In the genomic region with DNA sequence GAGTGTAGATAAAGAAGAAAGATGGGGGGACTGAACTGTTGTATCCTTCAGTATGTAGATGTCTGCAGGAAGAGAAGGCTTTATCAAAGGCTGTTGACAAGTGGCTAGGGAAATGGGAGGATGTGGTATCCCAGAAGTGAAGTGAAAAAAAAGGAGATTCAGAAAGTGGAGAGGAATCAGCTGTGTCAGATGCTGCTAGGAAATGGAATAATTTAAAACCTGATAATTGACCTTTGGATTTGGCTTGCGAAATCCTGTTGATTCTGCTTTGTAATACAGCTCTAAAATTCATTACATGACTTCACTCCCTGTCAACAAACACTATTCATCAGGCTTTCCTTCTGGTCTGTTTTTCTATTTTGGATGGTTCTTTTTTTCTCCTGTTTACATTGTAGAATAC, we compare ENCODE assay signal across 1 cellular context.
A peak's percentile ranks its signal among the peaks of the same experiment; 100 is the strongest.
TF ChIP-seq lines count a peak whose summit lies in the region.

No MANE protein-coding gene starts in this region.

TF ChIP-seq in HepG2, 621 proteins besides CTCF, POLR2A, EP300 and RAD21 (continued from another document):
- TF ChIP-seq NFE2L1 (CRISPR knock-in tag; IDR thresholded peaks at IDR 0.05; ENCODE audit: borderline replicate concordance), result no peak
- TF ChIP-seq ZNF557 (CRISPR knock-in tag; IDR thresholded peaks at IDR 0.05), result no peak
- TF ChIP-seq NFE2L2 (IDR thresholded peaks at IDR 0.05; ENCODE audit: low read length), result no peak
- no peak for TF ChIP-seq ZNF530 (CRISPR knock-in tag; IDR thresholded peaks at IDR 0.05; ENCODE audit: low read depth)
- TF ChIP-seq, protein P1, sequence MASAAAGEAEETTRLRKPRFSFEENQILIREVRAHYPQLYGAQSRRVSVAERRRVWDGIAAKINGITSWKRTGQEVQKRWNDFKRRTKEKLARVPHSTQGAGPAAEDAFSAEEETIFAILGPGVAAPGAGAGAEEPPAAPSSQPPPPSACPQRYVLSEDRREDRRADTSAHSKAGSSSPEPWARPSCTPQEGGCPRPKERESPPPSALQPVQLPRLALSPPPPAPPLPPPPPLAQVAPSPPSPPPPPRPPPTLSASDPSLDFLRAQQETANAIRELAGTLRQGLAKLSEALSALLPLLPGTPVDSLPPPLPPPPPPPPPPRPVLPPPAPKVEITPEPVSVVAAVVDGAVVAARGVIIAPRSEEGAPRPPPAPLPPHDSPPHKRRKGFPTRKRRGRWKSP (CRISPR knock-in tag; IDR thresholded peaks at IDR 0.05), result no peak
- peak; percentile 87 for TF ChIP-seq FOXP1 (IDR thresholded peaks at IDR 0.05)
- TF ChIP-seq FOXP1 (CRISPR knock-in tag; IDR thresholded peaks at IDR 0.05), result peak; percentile 80
- TF ChIP-seq RARG (CRISPR knock-in tag; IDR thresholded peaks at IDR 0.05; ENCODE audit: low read depth), result no peak
- TF ChIP-seq ERF (CRISPR knock-in tag; IDR thresholded peaks at IDR 0.05), result no peak
- TF ChIP-seq RFX5 (IDR thresholded peaks at IDR 0.05; ENCODE audit: low read depth, low read length), result no peak
- TF ChIP-seq, protein P2, sequence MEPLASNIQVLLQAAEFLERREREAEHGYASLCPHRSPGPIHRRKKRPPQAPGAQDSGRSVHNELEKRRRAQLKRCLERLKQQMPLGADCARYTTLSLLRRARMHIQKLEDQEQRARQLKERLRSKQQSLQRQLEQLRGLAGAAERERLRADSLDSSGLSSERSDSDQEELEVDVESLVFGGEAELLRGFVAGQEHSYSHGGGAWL (CRISPR knock-in tag; IDR thresholded peaks at IDR 0.05), result no peak
- TF ChIP-seq, protein P3, sequence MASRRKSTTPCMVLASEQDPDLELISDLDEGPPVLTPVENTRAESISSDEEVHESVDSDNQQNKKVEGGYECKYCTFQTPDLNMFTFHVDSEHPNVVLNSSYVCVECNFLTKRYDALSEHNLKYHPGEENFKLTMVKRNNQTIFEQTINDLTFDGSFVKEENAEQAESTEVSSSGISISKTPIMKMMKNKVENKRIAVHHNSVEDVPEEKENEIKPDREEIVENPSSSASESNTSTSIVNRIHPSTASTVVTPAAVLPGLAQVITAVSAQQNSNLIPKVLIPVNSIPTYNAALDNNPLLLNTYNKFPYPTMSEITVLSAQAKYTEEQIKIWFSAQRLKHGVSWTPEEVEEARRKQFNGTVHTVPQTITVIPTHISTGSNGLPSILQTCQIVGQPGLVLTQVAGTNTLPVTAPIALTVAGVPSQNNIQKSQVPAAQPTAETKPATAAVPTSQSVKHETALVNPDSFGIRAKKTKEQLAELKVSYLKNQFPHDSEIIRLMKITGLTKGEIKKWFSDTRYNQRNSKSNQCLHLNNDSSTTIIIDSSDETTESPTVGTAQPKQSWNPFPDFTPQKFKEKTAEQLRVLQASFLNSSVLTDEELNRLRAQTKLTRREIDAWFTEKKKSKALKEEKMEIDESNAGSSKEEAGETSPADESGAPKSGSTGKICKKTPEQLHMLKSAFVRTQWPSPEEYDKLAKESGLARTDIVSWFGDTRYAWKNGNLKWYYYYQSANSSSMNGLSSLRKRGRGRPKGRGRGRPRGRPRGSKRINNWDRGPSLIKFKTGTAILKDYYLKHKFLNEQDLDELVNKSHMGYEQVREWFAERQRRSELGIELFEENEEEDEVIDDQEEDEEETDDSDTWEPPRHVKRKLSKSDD (CRISPR knock-in tag; IDR thresholded peaks at IDR 0.05; ENCODE audit: low read depth), result no peak
- no peak for TF ChIP-seq TMF1 (CRISPR knock-in tag; IDR thresholded peaks at IDR 0.05; ENCODE audit: low read depth)
- TF ChIP-seq ZSCAN12 (CRISPR knock-in tag; IDR thresholded peaks at IDR 0.05), result no peak
- no peak for TF ChIP-seq HMG20B (CRISPR knock-in tag; conservative IDR thresholded peaks at IDR 0.05)
- no peak for TF ChIP-seq NR2F1 (CRISPR knock-in tag; IDR thresholded peaks at IDR 0.05)
- TF ChIP-seq, protein P4, sequence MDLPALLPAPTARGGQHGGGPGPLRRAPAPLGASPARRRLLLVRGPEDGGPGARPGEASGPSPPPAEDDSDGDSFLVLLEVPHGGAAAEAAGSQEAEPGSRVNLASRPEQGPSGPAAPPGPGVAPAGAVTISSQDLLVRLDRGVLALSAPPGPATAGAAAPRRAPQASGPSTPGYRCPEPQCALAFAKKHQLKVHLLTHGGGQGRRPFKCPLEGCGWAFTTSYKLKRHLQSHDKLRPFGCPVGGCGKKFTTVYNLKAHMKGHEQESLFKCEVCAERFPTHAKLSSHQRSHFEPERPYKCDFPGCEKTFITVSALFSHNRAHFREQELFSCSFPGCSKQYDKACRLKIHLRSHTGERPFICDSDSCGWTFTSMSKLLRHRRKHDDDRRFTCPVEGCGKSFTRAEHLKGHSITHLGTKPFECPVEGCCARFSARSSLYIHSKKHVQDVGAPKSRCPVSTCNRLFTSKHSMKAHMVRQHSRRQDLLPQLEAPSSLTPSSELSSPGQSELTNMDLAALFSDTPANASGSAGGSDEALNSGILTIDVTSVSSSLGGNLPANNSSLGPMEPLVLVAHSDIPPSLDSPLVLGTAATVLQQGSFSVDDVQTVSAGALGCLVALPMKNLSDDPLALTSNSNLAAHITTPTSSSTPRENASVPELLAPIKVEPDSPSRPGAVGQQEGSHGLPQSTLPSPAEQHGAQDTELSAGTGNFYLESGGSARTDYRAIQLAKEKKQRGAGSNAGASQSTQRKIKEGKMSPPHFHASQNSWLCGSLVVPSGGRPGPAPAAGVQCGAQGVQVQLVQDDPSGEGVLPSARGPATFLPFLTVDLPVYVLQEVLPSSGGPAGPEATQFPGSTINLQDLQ (CRISPR knock-in tag; IDR thresholded peaks at IDR 0.05), result no peak
- no peak for TF ChIP-seq ZNF326 (CRISPR knock-in tag; IDR thresholded peaks at IDR 0.05; ENCODE audit: borderline replicate concordance)
- TF ChIP-seq SRF (IDR thresholded peaks at IDR 0.05; ENCODE audit: low read depth, low read length), result no peak
- TF ChIP-seq HNF4A (CRISPR knock-in tag; IDR thresholded peaks at IDR 0.05), result peak; percentile 77
- no peak for TF ChIP-seq ZNF20 (CRISPR knock-in tag; IDR thresholded peaks at IDR 0.05)
- peak; percentile 13; the same call in 1 of the 2 replicates for TF ChIP-seq TBX2 (CRISPR knock-in tag; IDR thresholded peaks at IDR 0.05; ENCODE audit: borderline replicate concordance)
- no peak for TF ChIP-seq KLF9 (CRISPR knock-in tag; IDR thresholded peaks at IDR 0.05; ENCODE audit: low read depth)
- no peak for TF ChIP-seq ZMAT3 (CRISPR knock-in tag; conservative IDR thresholded peaks at IDR 0.05)
- TF ChIP-seq MIER2 (CRISPR knock-in tag; IDR thresholded peaks at IDR 0.05), result no peak
- TF ChIP-seq ZNF768 (CRISPR knock-in tag; IDR thresholded peaks at IDR 0.05), result no peak
- TF ChIP-seq RCOR2 (CRISPR knock-in tag; IDR thresholded peaks at IDR 0.05), result no peak
- TF ChIP-seq, protein P5, sequence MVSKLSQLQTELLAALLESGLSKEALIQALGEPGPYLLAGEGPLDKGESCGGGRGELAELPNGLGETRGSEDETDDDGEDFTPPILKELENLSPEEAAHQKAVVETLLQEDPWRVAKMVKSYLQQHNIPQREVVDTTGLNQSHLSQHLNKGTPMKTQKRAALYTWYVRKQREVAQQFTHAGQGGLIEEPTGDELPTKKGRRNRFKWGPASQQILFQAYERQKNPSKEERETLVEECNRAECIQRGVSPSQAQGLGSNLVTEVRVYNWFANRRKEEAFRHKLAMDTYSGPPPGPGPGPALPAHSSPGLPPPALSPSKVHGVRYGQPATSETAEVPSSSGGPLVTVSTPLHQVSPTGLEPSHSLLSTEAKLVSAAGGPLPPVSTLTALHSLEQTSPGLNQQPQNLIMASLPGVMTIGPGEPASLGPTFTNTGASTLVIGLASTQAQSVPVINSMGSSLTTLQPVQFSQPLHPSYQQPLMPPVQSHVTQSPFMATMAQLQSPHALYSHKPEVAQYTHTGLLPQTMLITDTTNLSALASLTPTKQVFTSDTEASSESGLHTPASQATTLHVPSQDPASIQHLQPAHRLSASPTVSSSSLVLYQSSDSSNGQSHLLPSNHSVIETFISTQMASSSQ (IDR thresholded peaks at IDR 0.05; ENCODE audit: low read depth), result no peak
- TF ChIP-seq, protein P5 (CRISPR knock-in tag; IDR thresholded peaks at IDR 0.05; ENCODE audit: borderline replicate concordance), result no peak
- TF ChIP-seq, protein P6, sequence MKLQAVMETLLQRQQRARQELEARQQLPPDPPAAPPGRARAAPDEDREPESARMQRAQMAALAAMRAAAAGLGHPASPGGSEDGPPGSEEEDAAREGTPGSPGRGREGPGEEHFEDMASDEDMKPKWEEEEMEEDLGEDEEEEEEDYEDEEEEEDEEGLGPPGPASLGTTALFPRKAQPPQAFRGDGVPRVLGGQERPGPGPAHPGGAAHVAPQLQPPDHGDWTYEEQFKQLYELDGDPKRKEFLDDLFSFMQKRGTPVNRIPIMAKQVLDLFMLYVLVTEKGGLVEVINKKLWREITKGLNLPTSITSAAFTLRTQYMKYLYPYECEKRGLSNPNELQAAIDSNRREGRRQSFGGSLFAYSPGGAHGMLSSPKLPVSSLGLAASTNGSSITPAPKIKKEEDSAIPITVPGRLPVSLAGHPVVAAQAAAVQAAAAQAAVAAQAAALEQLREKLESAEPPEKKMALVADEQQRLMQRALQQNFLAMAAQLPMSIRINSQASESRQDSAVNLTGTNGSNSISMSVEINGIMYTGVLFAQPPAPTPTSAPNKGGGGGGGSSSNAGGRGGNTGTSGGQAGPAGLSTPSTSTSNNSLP (IDR thresholded peaks at IDR 0.05; ENCODE audit: low read depth, low read length), result peak; percentile 97
- no peak for TF ChIP-seq ZNF441 (CRISPR knock-in tag; IDR thresholded peaks at IDR 0.05; ENCODE audit: borderline replicate concordance)
- no peak for TF ChIP-seq CHD2 (IDR thresholded peaks at IDR 0.05; ENCODE audit: low read depth, low read length)
- no peak for TF ChIP-seq ZNF510 (CRISPR knock-in tag; IDR thresholded peaks at IDR 0.05; ENCODE audit: low read depth)
- TF ChIP-seq TAF15 (IDR thresholded peaks at IDR 0.05; ENCODE audit: low read depth, low read length, poor library complexity, severe bottlenecking), result no peak
- TF ChIP-seq SP2 (CRISPR knock-in tag; IDR thresholded peaks at IDR 0.05), result no peak
- no peak for TF ChIP-seq ZNF614 (CRISPR knock-in tag; IDR thresholded peaks at IDR 0.05; ENCODE audit: borderline replicate concordance)
- TF ChIP-seq PITX1 (CRISPR knock-in tag; IDR thresholded peaks at IDR 0.05), result no peak
- TF ChIP-seq, protein P7, sequence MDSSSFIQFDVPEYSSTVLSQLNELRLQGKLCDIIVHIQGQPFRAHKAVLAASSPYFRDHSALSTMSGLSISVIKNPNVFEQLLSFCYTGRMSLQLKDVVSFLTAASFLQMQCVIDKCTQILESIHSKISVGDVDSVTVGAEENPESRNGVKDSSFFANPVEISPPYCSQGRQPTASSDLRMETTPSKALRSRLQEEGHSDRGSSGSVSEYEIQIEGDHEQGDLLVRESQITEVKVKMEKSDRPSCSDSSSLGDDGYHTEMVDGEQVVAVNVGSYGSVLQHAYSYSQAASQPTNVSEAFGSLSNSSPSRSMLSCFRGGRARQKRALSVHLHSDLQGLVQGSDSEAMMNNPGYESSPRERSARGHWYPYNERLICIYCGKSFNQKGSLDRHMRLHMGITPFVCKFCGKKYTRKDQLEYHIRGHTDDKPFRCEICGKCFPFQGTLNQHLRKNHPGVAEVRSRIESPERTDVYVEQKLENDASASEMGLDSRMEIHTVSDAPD (CRISPR knock-in tag; IDR thresholded peaks at IDR 0.05), result no peak
